Comparison of ENCODE assay signal across 8 cellular contexts in genomic region chr20:35171753-35172433, GRCh38. TPM values are rescaled to one million over a fixed set of nuclear protein-coding genes. Genes with fewer than 3 reads are reported as not detected.
A peak's percentile ranks its signal among the peaks of the same experiment; 100 is the strongest.
DNase-seq lines count a peak whose midpoint lies in the region; ATAC-seq, FAIRE-seq and TF ChIP-seq lines count a peak whose summit lies in the region.

PROCR (plus strand) TSS chr20:35172072; CDS start chr20:35172155, 83 bp downstream.

- ATAC-seq in CD8-positive, alpha-beta T cell = peak; percentile 68
- ATAC-seq in HG02642 (IDR thresholded peaks at IDR 0.05; ENCODE audit: poor library complexity, unreplicated experiment) (no peak), HG03159 (IDR thresholded peaks at IDR 0.05; ENCODE audit: unreplicated experiment) (no peak)

- peaks cover 16% of the 10 kb centered on the region for H3K4me1 ChIP-seq in CD8-positive, alpha-beta T cell (ENCODE audit: insufficient read depth, low read length)
- H3K4me1 ChIP-seq in colonic mucosa (no peaks in the 10 kb centered on the region), small intestine (ENCODE audit: control insufficient read depth in 2 of 2, insufficient read depth in 1 of 2, low read depth in 1 of 2, low read length in 1 of 2) (peaks cover 0 to 3% of the 10 kb centered on the region in 2 donors)

- peaks cover 14% of the 10 kb centered on the region for H3K36me3 Mint-ChIP-seq in CD8-positive, alpha-beta T cell

- 4 to 8% (median 5%) methylated on average over 15 to 16 of the region's 16 CpGs for WGBS in small intestine, 3 donors

- peak within 1 kb of the TSS; percentile 62 to 73 for H3K9ac ChIP-seq in colonic mucosa (ENCODE audit: low read depth in 2 of 2, low read length in 2 of 2)

- no peak for TF ChIP-seq CTCF in CD8-positive, alpha-beta T cell (IDR thresholded peaks at IDR 0.05)
- TF ChIP-seq CTCF in colonic mucosa (IDR thresholded peaks at IDR 0.05) = no peak

- CTCF ChIA-PET in CD8-positive, alpha-beta T cell (lab: Charles Lee) = interaction anchor here (0.6 kb wide), 1 partner anchor 105 kb away, joined by 3 read pairs; no protein-coding TSS in a partner anchor

- no peak for FAIRE-seq in small intestine (lab: Jason Lieb, UNC)

- intact Hi-C loops in CD8-positive, alpha-beta T cell (cut with DNase I, micrococcal nuclease) = no loop called here
- intact Hi-C loops in colonic mucosa (cut with DNase I) = no loop called here

- peak within 1 kb of the TSS; percentile 87 for H3K4me3 Mint-ChIP-seq in CD8-positive, alpha-beta T cell

- no peaks in the 10 kb centered on the region for H3K9me3 Mint-ChIP-seq in CD8-positive, alpha-beta T cell

- H3K27ac Mint-ChIP-seq in CD8-positive, alpha-beta T cell = peak within 1 kb of the TSS; percentile 91

- DNase-seq in CD8-positive, alpha-beta T cell = peak in 3 of 7 experiments; percentile 5 to 56 (median 22)
- DNase-seq in HUDEP-2 (lab: John Stamatoyannopoulos, UW; ENCODE audit: unreplicated experiment in 76 of 76) = peak in 49 of 76 experiments; percentile 10 to 72 (median 41)
- peak; percentile 80 for DNase-seq in SK-N-DZ (ENCODE audit: low spot score)
- peak; percentile 92 for DNase-seq in colonic mucosa
- peak; percentile 92 for DNase-seq in islet precursor cell
- DNase-seq in small intestine = peak; percentile 95

- H3K4me3 ChIP-seq in CD8-positive, alpha-beta T cell (ENCODE audit: low read depth, low read length) = peak within 1 kb of the TSS; percentile 40
- peak within 1 kb of the TSS; percentile 28 for H3K4me3 ChIP-seq in colonic mucosa
- peak within 1 kb of the TSS in 1 of 2 donors; percentile 28 for H3K4me3 ChIP-seq in small intestine (ENCODE audit: low read depth in 1 of 2, low read length in 2 of 2)

- H3K4me1 Mint-ChIP-seq in CD8-positive, alpha-beta T cell (ENCODE audit: low read depth) = peaks cover 26% of the 10 kb centered on the region

- H3K27me3 ChIP-seq in CD8-positive, alpha-beta T cell (ENCODE audit: insufficient read depth, low read length) = no peaks in the 10 kb centered on the region
- H3K27me3 ChIP-seq in colonic mucosa = no peaks in the 10 kb centered on the region
- H3K27me3 ChIP-seq in small intestine (ENCODE audit: control insufficient read depth in 2 of 2, insufficient read depth in 2 of 2, low read length in 2 of 2) = no peaks in the 10 kb centered on the region

- no peaks in the 10 kb centered on the region for H3K36me3 ChIP-seq in CD8-positive, alpha-beta T cell (ENCODE audit: insufficient read depth, low read length)
- no peaks in the 10 kb centered on the region for H3K36me3 ChIP-seq in colonic mucosa
- H3K36me3 ChIP-seq in small intestine (ENCODE audit: control insufficient read depth in 2 of 2, insufficient read depth in 2 of 2, low read length in 2 of 2) = no peaks in the 10 kb centered on the region

- POLR2A ChIA-PET in CD8-positive, alpha-beta T cell (lab: Charles Lee) = no interaction called here

- peak within 1 kb of the TSS; percentile 12 for H3K27ac ChIP-seq in CD8-positive, alpha-beta T cell (ENCODE audit: low read depth, low read length)
- H3K27ac ChIP-seq in colonic mucosa (peak within 1 kb of the TSS; percentile 50), small intestine (ENCODE audit: low read depth in 1 of 2, low read length in 1 of 2) (peak within 1 kb of the TSS; percentile 1 to 73)

- H3K9me3 ChIP-seq in CD8-positive, alpha-beta T cell (ENCODE audit: low read length) = no peaks in the 10 kb centered on the region
- H3K9me3 ChIP-seq in colonic mucosa (no peaks in the 10 kb centered on the region), small intestine (ENCODE audit: control insufficient read depth, low read depth) (no peaks in the 10 kb centered on the region)

- no peaks in the 10 kb centered on the region for H3K27me3 Mint-ChIP-seq in CD8-positive, alpha-beta T cell (ENCODE audit: low read depth)

RNA-seq across cellular contexts. Expression of gene PROCR, which starts in this region (rescaled TPM):
- total RNA-seq in CD8-positive, alpha-beta T cell = 1 to 10 TPM; 1.7 to 2.0 TPM
- polyA plus RNA-seq in SK-N-DZ (2014; cell fraction: cytosol; rRNA removed) = 4.0 and 8.2 TPM in 2 replicates
- polyA plus RNA-seq in SK-N-DZ (2014; cell fraction: nucleus; rRNA removed) = 2.0 and 2.3 TPM in 2 replicates
- 10 to 100 TPM in 1 of 2 donors, 1 to 10 TPM in 1; 9.8 to 14.5 TPM for total RNA-seq in colonic mucosa
- 10 to 100 TPM in 2 of 3 donors, 1 to 10 TPM in 1; 8.3 to 32.1 (median 22.4) TPM for polyA plus RNA-seq in small intestine
